Comparison of ENCODE assay signal across 1 cellular context in the genomic region with DNA sequence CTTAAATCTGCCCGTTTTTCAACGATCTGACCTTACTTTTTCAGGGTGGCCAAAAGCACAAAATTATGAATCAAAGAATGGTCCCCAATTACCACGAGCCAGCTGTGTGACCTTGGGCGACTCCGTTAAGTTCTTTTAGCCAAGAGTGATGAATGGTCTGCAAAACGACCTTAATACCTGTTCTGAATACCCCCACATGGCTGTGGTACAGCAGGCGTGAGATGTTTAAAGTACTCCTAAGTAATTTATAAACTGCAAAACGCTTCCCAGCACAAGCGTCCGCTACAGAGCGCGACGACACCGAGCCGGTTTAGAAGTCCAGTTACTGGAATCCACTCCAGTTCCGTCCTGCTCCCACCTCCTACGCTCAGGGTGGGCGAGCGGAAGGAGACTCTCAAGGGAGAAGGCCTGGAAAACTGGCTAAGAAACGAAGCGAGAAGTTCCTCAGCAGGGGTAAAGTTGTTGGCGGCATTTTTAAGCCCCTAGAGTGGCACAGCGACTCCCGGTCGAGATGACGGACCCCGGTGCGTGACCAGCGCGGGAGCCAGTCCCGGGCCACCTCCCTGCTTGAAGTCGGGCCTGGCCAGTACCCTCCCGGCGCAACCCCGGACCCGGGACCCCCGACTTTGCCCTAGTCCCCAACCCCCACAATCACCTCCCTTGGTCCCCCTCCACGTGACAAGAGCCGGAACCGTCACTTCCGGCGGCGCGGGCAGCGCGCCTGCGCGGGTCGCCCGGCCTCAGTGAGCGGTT.
A peak's percentile ranks its signal among the peaks of the same experiment; 100 is the strongest.
TF ChIP-seq lines count a peak whose summit lies in the region.

No MANE protein-coding gene starts in this region.

TF ChIP-seq in HepG2, 621 proteins besides CTCF, POLR2A, EP300 and RAD21 (continued from another document and continues in another):
- TF ChIP-seq, protein P1, sequence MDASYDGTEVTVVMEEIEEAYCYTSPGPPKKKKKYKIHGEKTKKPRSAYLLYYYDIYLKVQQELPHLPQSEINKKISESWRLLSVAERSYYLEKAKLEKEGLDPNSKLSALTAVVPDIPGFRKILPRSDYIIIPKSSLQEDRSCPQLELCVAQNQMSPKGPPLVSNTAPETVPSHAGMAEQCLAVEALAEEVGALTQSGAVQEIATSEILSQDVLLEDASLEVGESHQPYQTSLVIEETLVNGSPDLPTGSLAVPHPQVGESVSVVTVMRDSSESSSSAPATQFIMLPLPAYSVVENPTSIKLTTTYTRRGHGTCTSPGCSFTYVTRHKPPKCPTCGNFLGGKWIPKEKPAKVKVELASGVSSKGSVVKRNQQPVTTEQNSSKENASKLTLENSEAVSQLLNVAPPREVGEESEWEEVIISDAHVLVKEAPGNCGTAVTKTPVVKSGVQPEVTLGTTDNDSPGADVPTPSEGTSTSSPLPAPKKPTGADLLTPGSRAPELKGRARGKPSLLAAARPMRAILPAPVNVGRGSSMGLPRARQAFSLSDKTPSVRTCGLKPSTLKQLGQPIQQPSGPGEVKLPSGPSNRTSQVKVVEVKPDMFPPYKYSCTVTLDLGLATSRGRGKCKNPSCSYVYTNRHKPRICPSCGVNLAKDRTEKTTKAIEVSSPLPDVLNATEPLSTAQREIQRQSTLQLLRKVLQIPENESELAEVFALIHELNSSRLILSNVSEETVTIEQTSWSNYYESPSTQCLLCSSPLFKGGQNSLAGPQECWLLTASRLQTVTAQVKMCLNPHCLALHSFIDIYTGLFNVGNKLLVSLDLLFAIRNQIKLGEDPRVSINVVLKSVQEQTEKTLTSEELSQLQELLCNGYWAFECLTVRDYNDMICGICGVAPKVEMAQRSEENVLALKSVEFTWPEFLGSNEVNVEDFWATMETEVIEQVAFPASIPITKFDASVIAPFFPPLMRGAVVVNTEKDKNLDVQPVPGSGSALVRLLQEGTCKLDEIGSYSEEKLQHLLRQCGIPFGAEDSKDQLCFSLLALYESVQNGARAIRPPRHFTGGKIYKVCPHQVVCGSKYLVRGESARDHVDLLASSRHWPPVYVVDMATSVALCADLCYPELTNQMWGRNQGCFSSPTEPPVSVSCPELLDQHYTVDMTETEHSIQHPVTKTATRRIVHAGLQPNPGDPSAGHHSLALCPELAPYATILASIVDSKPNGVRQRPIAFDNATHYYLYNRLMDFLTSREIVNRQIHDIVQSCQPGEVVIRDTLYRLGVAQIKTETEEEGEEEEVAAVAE (CRISPR knock-in tag; IDR thresholded peaks at IDR 0.05; ENCODE audit: borderline replicate concordance): no peak
- peak; percentile 15; the same call in 1 of the 2 replicates for TF ChIP-seq ELF1 (CRISPR knock-in tag; IDR thresholded peaks at IDR 0.05)
- peak; percentile 72 for TF ChIP-seq BHLHE40 (IDR thresholded peaks at IDR 0.05; ENCODE audit: low read length)
- TF ChIP-seq, protein P2, sequence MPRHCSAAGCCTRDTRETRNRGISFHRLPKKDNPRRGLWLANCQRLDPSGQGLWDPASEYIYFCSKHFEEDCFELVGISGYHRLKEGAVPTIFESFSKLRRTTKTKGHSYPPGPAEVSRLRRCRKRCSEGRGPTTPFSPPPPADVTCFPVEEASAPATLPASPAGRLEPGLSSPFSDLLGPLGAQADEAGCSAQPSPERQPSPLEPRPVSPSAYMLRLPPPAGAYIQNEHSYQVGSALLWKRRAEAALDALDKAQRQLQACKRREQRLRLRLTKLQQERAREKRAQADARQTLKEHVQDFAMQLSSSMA (CRISPR knock-in tag; IDR thresholded peaks at IDR 0.05): no peak
- no peak for TF ChIP-seq MBNL3 (CRISPR knock-in tag; conservative IDR thresholded peaks at IDR 0.05)
- TF ChIP-seq, protein P3, sequence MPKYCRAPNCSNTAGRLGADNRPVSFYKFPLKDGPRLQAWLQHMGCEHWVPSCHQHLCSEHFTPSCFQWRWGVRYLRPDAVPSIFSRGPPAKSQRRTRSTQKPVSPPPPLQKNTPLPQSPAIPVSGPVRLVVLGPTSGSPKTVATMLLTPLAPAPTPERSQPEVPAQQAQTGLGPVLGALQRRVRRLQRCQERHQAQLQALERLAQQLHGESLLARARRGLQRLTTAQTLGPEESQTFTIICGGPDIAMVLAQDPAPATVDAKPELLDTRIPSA (CRISPR knock-in tag; IDR thresholded peaks at IDR 0.05; ENCODE audit: borderline replicate concordance): 0 out of 2 replicates have a peak, but pooled peaks have one; percentile 94
- peak; percentile 83; the same call in 1 of the 2 replicates for TF ChIP-seq ZNF431 (CRISPR knock-in tag; IDR thresholded peaks at IDR 0.05; ENCODE audit: borderline replicate concordance, low read depth)
- TF ChIP-seq, protein P4, sequence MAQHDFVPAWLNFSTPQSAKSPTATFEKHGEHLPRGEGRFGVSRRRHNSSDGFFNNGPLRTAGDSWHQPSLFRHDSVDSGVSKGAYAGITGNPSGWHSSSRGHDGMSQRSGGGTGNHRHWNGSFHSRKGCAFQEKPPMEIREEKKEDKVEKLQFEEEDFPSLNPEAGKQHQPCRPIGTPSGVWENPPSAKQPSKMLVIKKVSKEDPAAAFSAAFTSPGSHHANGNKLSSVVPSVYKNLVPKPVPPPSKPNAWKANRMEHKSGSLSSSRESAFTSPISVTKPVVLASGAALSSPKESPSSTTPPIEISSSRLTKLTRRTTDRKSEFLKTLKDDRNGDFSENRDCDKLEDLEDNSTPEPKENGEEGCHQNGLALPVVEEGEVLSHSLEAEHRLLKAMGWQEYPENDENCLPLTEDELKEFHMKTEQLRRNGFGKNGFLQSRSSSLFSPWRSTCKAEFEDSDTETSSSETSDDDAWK (CRISPR knock-in tag; IDR thresholded peaks at IDR 0.05): no peak
- TF ChIP-seq, protein P5, sequence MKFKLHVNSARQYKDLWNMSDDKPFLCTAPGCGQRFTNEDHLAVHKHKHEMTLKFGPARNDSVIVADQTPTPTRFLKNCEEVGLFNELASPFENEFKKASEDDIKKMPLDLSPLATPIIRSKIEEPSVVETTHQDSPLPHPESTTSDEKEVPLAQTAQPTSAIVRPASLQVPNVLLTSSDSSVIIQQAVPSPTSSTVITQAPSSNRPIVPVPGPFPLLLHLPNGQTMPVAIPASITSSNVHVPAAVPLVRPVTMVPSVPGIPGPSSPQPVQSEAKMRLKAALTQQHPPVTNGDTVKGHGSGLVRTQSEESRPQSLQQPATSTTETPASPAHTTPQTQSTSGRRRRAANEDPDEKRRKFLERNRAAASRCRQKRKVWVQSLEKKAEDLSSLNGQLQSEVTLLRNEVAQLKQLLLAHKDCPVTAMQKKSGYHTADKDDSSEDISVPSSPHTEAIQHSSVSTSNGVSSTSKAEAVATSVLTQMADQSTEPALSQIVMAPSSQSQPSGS (CRISPR knock-in tag; IDR thresholded peaks at IDR 0.05): 0 out of 2 replicates have a peak, but pooled peaks have one; percentile 15
- 0 out of 2 replicates have a peak, but pooled peaks have one; percentile 9 for TF ChIP-seq ZNF607 (CRISPR knock-in tag; IDR thresholded peaks at IDR 0.05; ENCODE audit: borderline replicate concordance)
- TF ChIP-seq, protein P6, sequence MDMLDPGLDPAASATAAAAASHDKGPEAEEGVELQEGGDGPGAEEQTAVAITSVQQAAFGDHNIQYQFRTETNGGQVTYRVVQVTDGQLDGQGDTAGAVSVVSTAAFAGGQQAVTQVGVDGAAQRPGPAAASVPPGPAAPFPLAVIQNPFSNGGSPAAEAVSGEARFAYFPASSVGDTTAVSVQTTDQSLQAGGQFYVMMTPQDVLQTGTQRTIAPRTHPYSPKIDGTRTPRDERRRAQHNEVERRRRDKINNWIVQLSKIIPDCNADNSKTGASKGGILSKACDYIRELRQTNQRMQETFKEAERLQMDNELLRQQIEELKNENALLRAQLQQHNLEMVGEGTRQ (IDR thresholded peaks at IDR 0.05; ENCODE audit: low read depth, low read length): peak; percentile 79
- TF ChIP-seq, protein P6 (CRISPR knock-in tag; IDR thresholded peaks at IDR 0.05; ENCODE audit: borderline replicate concordance): peak; percentile 90
- 0 out of 2 replicates have a peak, but pooled peaks have one; percentile 45 for TF ChIP-seq NFE2L1 (CRISPR knock-in tag; IDR thresholded peaks at IDR 0.05; ENCODE audit: borderline replicate concordance)
- TF ChIP-seq, protein P7, sequence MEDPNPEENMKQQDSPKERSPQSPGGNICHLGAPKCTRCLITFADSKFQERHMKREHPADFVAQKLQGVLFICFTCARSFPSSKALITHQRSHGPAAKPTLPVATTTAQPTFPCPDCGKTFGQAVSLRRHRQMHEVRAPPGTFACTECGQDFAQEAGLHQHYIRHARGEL (CRISPR knock-in tag; IDR thresholded peaks at IDR 0.05): no peak
- TF ChIP-seq, protein P8, sequence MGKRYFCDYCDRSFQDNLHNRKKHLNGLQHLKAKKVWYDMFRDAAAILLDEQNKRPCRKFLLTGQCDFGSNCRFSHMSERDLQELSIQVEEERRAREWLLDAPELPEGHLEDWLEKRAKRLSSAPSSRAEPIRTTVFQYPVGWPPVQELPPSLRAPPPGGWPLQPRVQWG (CRISPR knock-in tag; IDR thresholded peaks at IDR 0.05; ENCODE audit: borderline replicate concordance, low read depth): no peak
- peak; percentile 77 for TF ChIP-seq KAT8 (CRISPR knock-in tag; IDR thresholded peaks at IDR 0.05)
- no peak for TF ChIP-seq FOSL1 (CRISPR knock-in tag; IDR thresholded peaks at IDR 0.05; ENCODE audit: borderline replicate concordance)
- no peak for TF ChIP-seq MED13 (CRISPR knock-in tag; IDR thresholded peaks at IDR 0.05)
- 0 out of 2 replicates have a peak, but pooled peaks have one; percentile 42 for TF ChIP-seq ARID2 (CRISPR knock-in tag; IDR thresholded peaks at IDR 0.05; ENCODE audit: borderline replicate concordance)
- no peak for TF ChIP-seq MTA1 (CRISPR knock-in tag; IDR thresholded peaks at IDR 0.05; ENCODE audit: borderline replicate concordance)
- TF ChIP-seq ZNF292 (CRISPR knock-in tag; IDR thresholded peaks at IDR 0.05; ENCODE audit: borderline replicate concordance, low read depth): 0 out of 2 replicates have a peak, but pooled peaks have one; percentile 49
- TF ChIP-seq ZNF232 (CRISPR knock-in tag; IDR thresholded peaks at IDR 0.05; ENCODE audit: borderline replicate concordance): peak; percentile 44; the same call in 1 of the 2 replicates
- TF ChIP-seq, protein P9, sequence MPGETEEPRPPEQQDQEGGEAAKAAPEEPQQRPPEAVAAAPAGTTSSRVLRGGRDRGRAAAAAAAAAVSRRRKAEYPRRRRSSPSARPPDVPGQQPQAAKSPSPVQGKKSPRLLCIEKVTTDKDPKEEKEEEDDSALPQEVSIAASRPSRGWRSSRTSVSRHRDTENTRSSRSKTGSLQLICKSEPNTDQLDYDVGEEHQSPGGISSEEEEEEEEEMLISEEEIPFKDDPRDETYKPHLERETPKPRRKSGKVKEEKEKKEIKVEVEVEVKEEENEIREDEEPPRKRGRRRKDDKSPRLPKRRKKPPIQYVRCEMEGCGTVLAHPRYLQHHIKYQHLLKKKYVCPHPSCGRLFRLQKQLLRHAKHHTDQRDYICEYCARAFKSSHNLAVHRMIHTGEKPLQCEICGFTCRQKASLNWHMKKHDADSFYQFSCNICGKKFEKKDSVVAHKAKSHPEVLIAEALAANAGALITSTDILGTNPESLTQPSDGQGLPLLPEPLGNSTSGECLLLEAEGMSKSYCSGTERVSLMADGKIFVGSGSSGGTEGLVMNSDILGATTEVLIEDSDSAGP (CRISPR knock-in tag; IDR thresholded peaks at IDR 0.05; ENCODE audit: borderline replicate concordance): no peak; the same call in 1 of the 2 replicates
- TF ChIP-seq ELF4 (CRISPR knock-in tag; IDR thresholded peaks at IDR 0.05; ENCODE audit: borderline replicate concordance): 0 out of 2 replicates have a peak, but pooled peaks have one; percentile 49
- TF ChIP-seq ZNF335 (CRISPR knock-in tag; IDR thresholded peaks at IDR 0.05): no peak
- no peak for TF ChIP-seq KLF12 (CRISPR knock-in tag; IDR thresholded peaks at IDR 0.05; ENCODE audit: borderline replicate concordance)
- TF ChIP-seq, protein P10, sequence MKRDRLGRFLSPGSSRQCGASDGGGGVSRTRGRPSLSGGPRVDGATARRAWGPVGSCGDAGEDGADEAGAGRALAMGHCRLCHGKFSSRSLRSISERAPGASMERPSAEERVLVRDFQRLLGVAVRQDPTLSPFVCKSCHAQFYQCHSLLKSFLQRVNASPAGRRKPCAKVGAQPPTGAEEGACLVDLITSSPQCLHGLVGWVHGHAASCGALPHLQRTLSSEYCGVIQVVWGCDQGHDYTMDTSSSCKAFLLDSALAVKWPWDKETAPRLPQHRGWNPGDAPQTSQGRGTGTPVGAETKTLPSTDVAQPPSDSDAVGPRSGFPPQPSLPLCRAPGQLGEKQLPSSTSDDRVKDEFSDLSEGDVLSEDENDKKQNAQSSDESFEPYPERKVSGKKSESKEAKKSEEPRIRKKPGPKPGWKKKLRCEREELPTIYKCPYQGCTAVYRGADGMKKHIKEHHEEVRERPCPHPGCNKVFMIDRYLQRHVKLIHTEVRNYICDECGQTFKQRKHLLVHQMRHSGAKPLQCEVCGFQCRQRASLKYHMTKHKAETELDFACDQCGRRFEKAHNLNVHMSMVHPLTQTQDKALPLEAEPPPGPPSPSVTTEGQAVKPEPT (CRISPR knock-in tag; IDR thresholded peaks at IDR 0.05; ENCODE audit: low read depth): no peak
- TF ChIP-seq HMG20B (CRISPR knock-in tag; conservative IDR thresholded peaks at IDR 0.05): no peak
- TF ChIP-seq RAD51 (IDR thresholded peaks at IDR 0.05; ENCODE audit: borderline replicate concordance): peak; percentile 28; the same call in 1 of the 2 replicates
- TF ChIP-seq HNF4A (CRISPR knock-in tag; IDR thresholded peaks at IDR 0.05): peak; percentile 13; the same call in 1 of the 2 replicates
- TF ChIP-seq ZNF33A (CRISPR knock-in tag; IDR thresholded peaks at IDR 0.05; ENCODE audit: borderline replicate concordance): no peak
- 0 out of 2 replicates have a peak, but pooled peaks have one; percentile 9 for TF ChIP-seq SOX5 (CRISPR knock-in tag; IDR thresholded peaks at IDR 0.05; ENCODE audit: borderline replicate concordance)
- TF ChIP-seq NFIB (CRISPR knock-in tag; IDR thresholded peaks at IDR 0.05; ENCODE audit: borderline replicate concordance): no peak
- 0 out of 2 replicates have a peak, but pooled peaks have one; percentile 62 for TF ChIP-seq ZKSCAN5 (CRISPR knock-in tag; IDR thresholded peaks at IDR 0.05)
- TF ChIP-seq BORCS8-MEF2B (CRISPR knock-in tag; IDR thresholded peaks at IDR 0.05): peak; percentile 44; the same call in 1 of the 2 replicates
- TF ChIP-seq ZNF709 (CRISPR knock-in tag; IDR thresholded peaks at IDR 0.05): peak; percentile 51; the same call in 1 of the 2 replicates
- TF ChIP-seq ZFYVE20 (CRISPR knock-in tag; IDR thresholded peaks at IDR 0.05; ENCODE audit: borderline replicate concordance, low read depth): no peak
- TF ChIP-seq GATAD1 (CRISPR knock-in tag; IDR thresholded peaks at IDR 0.05): peak; percentile 76
- TF ChIP-seq, protein P11, sequence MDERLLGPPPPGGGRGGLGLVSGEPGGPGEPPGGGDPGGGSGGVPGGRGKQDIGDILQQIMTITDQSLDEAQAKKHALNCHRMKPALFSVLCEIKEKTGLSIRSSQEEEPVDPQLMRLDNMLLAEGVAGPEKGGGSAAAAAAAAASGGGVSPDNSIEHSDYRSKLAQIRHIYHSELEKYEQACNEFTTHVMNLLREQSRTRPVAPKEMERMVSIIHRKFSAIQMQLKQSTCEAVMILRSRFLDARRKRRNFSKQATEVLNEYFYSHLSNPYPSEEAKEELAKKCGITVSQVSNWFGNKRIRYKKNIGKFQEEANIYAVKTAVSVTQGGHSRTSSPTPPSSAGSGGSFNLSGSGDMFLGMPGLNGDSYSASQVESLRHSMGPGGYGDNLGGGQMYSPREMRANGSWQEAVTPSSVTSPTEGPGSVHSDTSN (CRISPR knock-in tag; IDR thresholded peaks at IDR 0.05): no peak
- peak; percentile 28; the same call in 1 of the 2 replicates for TF ChIP-seq CAMTA2 (CRISPR knock-in tag; IDR thresholded peaks at IDR 0.05; ENCODE audit: borderline replicate concordance)
- no peak for TF ChIP-seq GPN1 (CRISPR knock-in tag; IDR thresholded peaks at IDR 0.05; ENCODE audit: borderline replicate concordance)
- no peak for TF ChIP-seq CEBPG (CRISPR knock-in tag; IDR thresholded peaks at IDR 0.05)
